In the genomic region with DNA sequence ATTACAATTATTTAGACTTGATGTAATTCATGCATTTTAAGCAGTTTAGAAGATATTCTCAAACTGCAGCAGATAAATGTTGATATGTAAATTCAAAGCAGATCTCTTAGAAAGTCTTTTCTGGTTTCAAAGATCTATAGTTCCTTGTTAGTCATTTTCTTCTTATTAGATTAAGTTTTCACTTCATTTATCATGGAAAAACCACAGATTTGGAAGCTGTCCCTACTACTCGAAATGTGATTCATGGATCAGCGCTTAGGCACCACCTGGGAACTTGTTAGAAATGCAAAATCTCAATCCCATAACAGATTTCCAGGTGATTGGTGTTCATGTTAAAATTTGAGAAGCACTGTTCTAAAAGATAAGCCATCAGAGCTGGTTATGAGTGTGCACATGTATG, we compare ENCODE assay signal across 14 cellular contexts.
DNase-seq lines count a peak whose midpoint lies in the region; ATAC-seq, FAIRE-seq and TF ChIP-seq lines count a peak whose summit lies in the region.
"Had no signal": no experiment of that assay in that cellular context is flagged by ENCODE, and none has a peak within 500 bp of the region (broad histone marks: within the 10 kb centered on the region; RNA-seq: fewer than 3 reads in every experiment).

No MANE protein-coding gene starts in this region.

- TF ChIP-seq CTCF in D721Med (IDR thresholded peaks at IDR 0.05; ENCODE audit: insufficient read depth, missing control alignments) (no peak), astrocyte of the cerebellum (IDR thresholded peaks at IDR 0.05; ENCODE audit: low read depth, low read length, missing control alignments) (no peak), WTC11 (IDR thresholded peaks at IDR 0.05) (no peak)

- CTCF ChIA-PET in WTC11 (lab: Charles Lee) = no interaction called here

- no peak overlapping the region for H3K4me3 ChIP-seq in astrocyte of the cerebellum (ENCODE audit: low read depth, low read length)
- H3K4me3 ChIP-seq: BLaER1 had no signal

- DNase-seq in D721Med (ENCODE audit: insufficient read length, low spot score) = no peak
- no peak for DNase-seq in RCC 7860 (ENCODE audit: low spot score)
- peak; percentile 23 for DNase-seq in astrocyte of the cerebellum (ENCODE audit: low read depth)
- DNase-seq in glomerular visceral epithelial cell (ENCODE audit: extremely low spot score) = peak; percentile 27
- no peak for DNase-seq in WTC11 (ENCODE audit: low spot score)
- no peak for DNase-seq in ecto neural progenitor cell (ENCODE audit: low spot score)
- DNase-seq: 8988T; AML-193; Caco-2; CD8-positive, alpha-beta memory T cell; DMS53 had no signal

- no peak for ATAC-seq in WTC11
- no peak for ATAC-seq in GM21423 (IDR thresholded peaks at IDR 0.05; ENCODE audit: unreplicated experiment)
- ATAC-seq: HCT116 had no signal

- POLR2A ChIA-PET in WTC11 (lab: Charles Lee) = no interaction called here

- no peak overlapping the region for H3K4me3 Mint-ChIP-seq in WTC11
- H3K4me3 Mint-ChIP-seq: CD8-positive, alpha-beta memory T cell had no signal

- H3K9me3 Mint-ChIP-seq in WTC11 = no peaks in the 10 kb centered on the region

- in situ Hi-C loops in astrocyte of the cerebellum (cut with HindIII; ENCODE audit: low sequenced_read_pairs) = no loop called here

- H3K36me3 Mint-ChIP-seq in WTC11 = no peaks in the 10 kb centered on the region
- H3K36me3 Mint-ChIP-seq: CD8-positive, alpha-beta memory T cell had no signal

- H3K27me3 Mint-ChIP-seq in WTC11 (ENCODE audit: low read depth) = no peaks in the 10 kb centered on the region
- H3K27me3 Mint-ChIP-seq: CD8-positive, alpha-beta memory T cell had no signal

- peak; percentile 71 for FAIRE-seq in D721Med (lab: Jason Lieb, UNC)
- peak; percentile 12 for FAIRE-seq in RCC 7860 (lab: Jason Lieb, UNC)

- no peaks in the 10 kb centered on the region for H3K4me1 Mint-ChIP-seq in WTC11
- H3K4me1 Mint-ChIP-seq: CD8-positive, alpha-beta memory T cell had no signal

- H3K27ac Mint-ChIP-seq in WTC11 = no peak overlapping the region
- H3K27ac Mint-ChIP-seq: CD8-positive, alpha-beta memory T cell had no signal

TF ChIP-seq in WTC11, 78 proteins besides CTCF, POLR2A, EP300 and RAD21:
- TF ChIP-seq TEAD1 (CRISPR knock-in tag; IDR thresholded peaks at IDR 0.05) = no peak
- no peak for TF ChIP-seq SOX15 (CRISPR knock-in tag; IDR thresholded peaks at IDR 0.05)
- TF ChIP-seq MYBL2 (CRISPR knock-in tag; IDR thresholded peaks at IDR 0.05) = no peak
- no peak for TF ChIP-seq USF2 (CRISPR knock-in tag; IDR thresholded peaks at IDR 0.05)
- no peak for TF ChIP-seq CBFB (CRISPR knock-in tag; IDR thresholded peaks at IDR 0.05; ENCODE audit: low read depth)
- no peak for TF ChIP-seq SMAD3 (CRISPR knock-in tag; IDR thresholded peaks at IDR 0.05; ENCODE audit: borderline replicate concordance)
- no peak for TF ChIP-seq GTF2I (CRISPR knock-in tag; conservative IDR thresholded peaks at IDR 0.05)
- TF ChIP-seq ELF4 (CRISPR knock-in tag; IDR thresholded peaks at IDR 0.05; ENCODE audit: low read depth) = no peak
- no peak for TF ChIP-seq MLX (CRISPR knock-in tag; IDR thresholded peaks at IDR 0.05)
- no peak for TF ChIP-seq KAT7 (CRISPR knock-in tag; IDR thresholded peaks at IDR 0.05; ENCODE audit: borderline replicate concordance)
- TF ChIP-seq HMGA2 (CRISPR knock-in tag; IDR thresholded peaks at IDR 0.05) = no peak
- TF ChIP-seq ZNF416 (CRISPR knock-in tag; IDR thresholded peaks at IDR 0.05) = no peak
- TF ChIP-seq JUN (CRISPR knock-in tag; IDR thresholded peaks at IDR 0.05) = no peak

Comparison
In these comparisons a context has a peak if more than half of its experiments do, and no peak if none do; other contexts are left out.
1. DNase-seq: peak in astrocyte of the cerebellum (single experiment) and glomerular visceral epithelial cell (single experiment); none in D721Med (single experiment), RCC 7860 (single experiment), WTC11 (single experiment) and ecto neural progenitor cell (single experiment).